ENCODE assay signal across 8 cellular contexts in the genomic region with DNA sequence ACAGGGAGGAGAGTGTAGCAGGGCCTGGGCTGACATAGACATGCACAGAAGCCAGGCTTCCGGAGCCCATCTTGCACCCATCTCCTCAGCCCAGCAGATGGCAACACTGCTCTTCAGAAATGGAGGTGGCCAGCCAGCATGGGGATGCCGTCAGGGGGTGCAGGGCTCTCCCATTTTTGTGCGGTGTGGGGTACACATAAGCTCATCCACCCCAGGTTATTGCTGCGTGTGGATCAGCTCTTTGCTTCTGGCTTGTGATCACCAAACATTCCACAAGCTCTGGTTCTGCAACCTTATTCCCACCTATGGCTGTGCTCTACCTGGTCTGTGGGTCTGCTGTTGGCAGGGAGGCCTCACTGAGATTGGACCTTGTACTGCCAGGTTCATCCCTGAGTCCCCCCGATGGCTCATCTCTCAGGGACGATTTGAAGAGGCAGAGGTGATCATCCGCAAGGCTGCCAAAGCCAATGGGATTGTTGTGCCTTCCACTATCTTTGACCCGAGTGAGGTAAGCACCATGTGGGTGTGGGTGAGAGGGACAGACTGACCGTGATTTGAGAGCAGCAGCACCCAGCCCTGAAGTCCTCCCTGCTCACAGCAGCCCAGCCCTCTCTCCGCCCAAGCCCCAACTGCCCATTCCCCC. TPM values are rescaled to one million over a fixed set of nuclear protein-coding genes. Genes with fewer than 3 reads are reported as not detected.
DNase-seq lines count a peak whose midpoint lies in the region; ATAC-seq and TF ChIP-seq lines count a peak whose summit lies in the region.

No MANE protein-coding gene starts in this region.

- H3K9me3 ChIP-seq in SJCRH30 (replicated peaks) (no peaks in the 10 kb centered on the region), gastroesophageal sphincter (no peaks in the 10 kb centered on the region), ovary (no peaks in the 10 kb centered on the region), tibial nerve (no peaks in the 10 kb centered on the region)

- no peak for TF ChIP-seq EP300 in gastroesophageal sphincter (IDR thresholded peaks at IDR 0.05)
- no peak for TF ChIP-seq EP300 in ovary (IDR thresholded peaks at IDR 0.05)
- TF ChIP-seq EP300 in tibial nerve (IDR thresholded peaks at IDR 0.05) = peak in 1 of 2 donors; percentile 49

- H3K27me3 ChIP-seq in SJCRH30 (no peaks in the 10 kb centered on the region; the same call in 1 of the 2 replicates), gastroesophageal sphincter (no peaks in the 10 kb centered on the region), ovary (no peaks in the 10 kb centered on the region), tibial nerve (no peaks in the 10 kb centered on the region)

- peaks cover 41% of the 10 kb centered on the region for H3K4me1 ChIP-seq in SJCRH30
- peaks cover 23 to 64% (median 48%) of the 10 kb centered on the region in 3 donors for H3K4me1 ChIP-seq in gastroesophageal sphincter
- H3K4me1 ChIP-seq in ovary (ENCODE audit: insufficient read depth) = peaks cover 26% of the 10 kb centered on the region
- H3K4me1 ChIP-seq in tibial nerve = peaks cover 0 to 45% (median 31%) of the 10 kb centered on the region in 4 donors

- 10 to 24% methylated on average over 4 of the region's 10 CpGs for WGBS in gastroesophageal sphincter (ENCODE audit: low coverage in 1 of 2), 2 donors
- WGBS in ovary, 3 donors = 7 to 16% (median 10%) methylated on average over 10 of the region's 10 CpGs
- 32 to 41% methylated on average over 9 to 10 of the region's 10 CpGs for WGBS in tibial nerve, 2 donors

- peak; percentile 74 to 92 (median 89) for TF ChIP-seq CTCF in gastroesophageal sphincter (IDR thresholded peaks at IDR 0.05)
- TF ChIP-seq CTCF in ovary (IDR thresholded peaks at IDR 0.05) = peak; percentile 62 to 90 (median 85)
- peak; percentile 69 to 92 (median 78) for TF ChIP-seq CTCF in tibial nerve (IDR thresholded peaks at IDR 0.05)

- DNase-seq in COR-L47 (lab: John Stamatoyannopoulos, UW) = peak; percentile 45
- peak; percentile 70 to 85 for DNase-seq in SJCRH30
- DNase-seq in activated gamma-delta T cell treated with anti-CD3 and anti-CD28 coated beads, Interleukin-2, amount 50 U/mL, for 16 hours (ENCODE audit: low read depth) = peak; percentile 61
- peak; percentile 72 to 84 (median 81) for DNase-seq in ovary
- peak; percentile 47 to 72 for DNase-seq in tibial nerve (ENCODE audit: low spot score in 2 of 2)

- peak; percentile 86 for ATAC-seq in GM19397 (IDR thresholded peaks at IDR 0.05; ENCODE audit: unreplicated experiment)
- ATAC-seq in HG03521 (IDR thresholded peaks at IDR 0.05; ENCODE audit: unreplicated experiment) = peak; percentile 77
- ATAC-seq in gastroesophageal sphincter = peak; percentile 61

- intact Hi-C loops in ovary (cut with DNase I) = loop anchor here (2.0 to 10.0 kb wide), 5 partner anchors 111 to 438 kb away; no protein-coding TSS in a partner anchor

- H3K27ac ChIP-seq in SJCRH30 (no peak overlapping the region), gastroesophageal sphincter (peak overlapping the region; percentile 92 to 99 (median 94)), ovary (peak overlapping the region; percentile 66 to 87), tibial nerve (peak overlapping the region; percentile 64 to 92 (median 78))

- TF ChIP-seq POLR2A in gastroesophageal sphincter (IDR thresholded peaks at IDR 0.05) (no peak), ovary (IDR thresholded peaks at IDR 0.05) (no peak), tibial nerve (IDR thresholded peaks at IDR 0.05) (no peak)

- H3K4me3 ChIP-seq in SJCRH30 (no peak overlapping the region), gastroesophageal sphincter (no peak overlapping the region), ovary (no peak overlapping the region), tibial nerve (no peak overlapping the region)

- H3K36me3 ChIP-seq in SJCRH30 (no peaks in the 10 kb centered on the region), gastroesophageal sphincter (peaks cover 0 to 32% of the 10 kb centered on the region in 2 donors), ovary (no peaks in the 10 kb centered on the region), tibial nerve (peaks cover 0 to 25% (median 0%) of the 10 kb centered on the region in 3 donors)

RNA-seq across cellular contexts. Expression of a gene that starts 17.3 kb away (rescaled TPM):
- 0.13 and 0.47 TPM in 2 replicates for total RNA-seq in SJCRH30 (2014; rRNA removed; shearing (Covaris generic))
- total RNA-seq in gastroesophageal sphincter (1 to 10 TPM; 6.5 to 9.6 (median 7.5) TPM), ovary (10 to 100 TPM in 6 of 7 donors, 1 to 10 TPM in 1; 8.7 to 37.5 (median 10.6) TPM), tibial nerve (10 to 100 TPM; 11.3 to 19.0 (median 16.3) TPM)
- 10 to 100 TPM in 1 of 2 donors, 1 to 10 TPM in 1; 5.2 to 10.4 TPM for polyA plus RNA-seq in ovary
